4 cellular contexts compared by ENCODE assay signal in genomic region chr19:42100241-42100640, GRCh38. TPM values are rescaled to one million over a fixed set of nuclear protein-coding genes. Genes with fewer than 3 reads are reported as not detected.
"Had no signal": no experiment of that assay in that cellular context is flagged by ENCODE, and none has a peak within 500 bp of the region (broad histone marks: within the 10 kb centered on the region; RNA-seq: fewer than 3 reads in every experiment).

No MANE protein-coding gene starts in this region.

RNA-seq across cellular contexts. Expression of gene GRIK5, which starts 30.2 kb away (rescaled TPM):
- total RNA-seq: HT-29, RPMI7951, SK-MEL-5 had no signal
- polyA plus RNA-seq: IgD-negative memory B cell had no signal

RNA-seq across cellular contexts. Expression of gene POU2F2, which starts 32.0 kb away (rescaled TPM):
- total RNA-seq: SK-MEL-5 had no signal
